Comparison of ENCODE assay signal across 9 cellular contexts in genomic region chr19:46862974-46863632, GRCh38.
DNase-seq lines count a peak whose midpoint lies in the region; ATAC-seq and TF ChIP-seq lines count a peak whose summit lies in the region.
"Had no signal": no experiment of that assay in that cellular context is flagged by ENCODE, and none has a peak within 500 bp of the region (broad histone marks: within the 10 kb centered on the region; RNA-seq: fewer than 3 reads in every experiment).

No MANE protein-coding gene starts in this region.

- peaks cover 62% of the 10 kb centered on the region for H3K4me1 ChIP-seq in DND-41 (ENCODE audit: insufficient read depth, low read length)

- peak overlapping the region; percentile 70 for H3K4me2 ChIP-seq in DND-41 (ENCODE audit: insufficient read depth, low read length)

- ATAC-seq in DND-41 (ENCODE audit: insufficient read depth, low read depth) (no peak), GM19035 (IDR thresholded peaks at IDR 0.05; ENCODE audit: unreplicated experiment) (no peak), HG03571 (IDR thresholded peaks at IDR 0.05; ENCODE audit: unreplicated experiment) (no peak), GM19395 (IDR thresholded peaks at IDR 0.05; ENCODE audit: unreplicated experiment) (no peak)

- TF ChIP-seq CTCF in DND-41 (IDR thresholded peaks at IDR 0.05; ENCODE audit: borderline replicate concordance, extremely low read depth, low read length, poor library complexity, severe bottlenecking): no peak

- H3K27ac ChIP-seq in DND-41 (ENCODE audit: low read length) (peak overlapping the region; percentile 71), epithelial cell of prostate (peak overlapping the region; percentile 3)

- no peaks in the 10 kb centered on the region for H3K27me3 ChIP-seq in DND-41 (ENCODE audit: insufficient read depth, low read length, poor library complexity)

- H3K79me2 ChIP-seq in DND-41 (ENCODE audit: insufficient read depth, low read length): peaks cover 83% of the 10 kb centered on the region

- peaks cover 14% of the 10 kb centered on the region for H3K36me3 ChIP-seq in DND-41 (ENCODE audit: insufficient read depth, low read length)

- no peak overlapping the region for H2AFZ ChIP-seq in DND-41 (ENCODE audit: low read depth, low read length)

- DNase-seq in DND-41 (no peak), MV-4-11 (lab: John Stamatoyannopoulos, UW) (peak; percentile 46), epithelial cell of prostate (ENCODE audit: low read depth, low spot score) (no peak), retina (peak; percentile 24), NCI-H146 (lab: John Stamatoyannopoulos, UW) (no peak)
- DNase-seq: foreskin melanocyte had no signal

- H3K4me3 ChIP-seq in DND-41 (ENCODE audit: low read depth in 1 of 2, low read length in 2 of 2): peak overlapping the region in 1 of 2 experiments; percentile 75; a peak in 3 of 4 replicates

- peak overlapping the region; percentile 100 for H3K9ac ChIP-seq in DND-41 (ENCODE audit: low read depth, low read length)

- peaks cover 62% of the 10 kb centered on the region for H4K20me1 ChIP-seq in DND-41 (ENCODE audit: insufficient read depth, low read length)

- no peaks in the 10 kb centered on the region for H3K9me3 ChIP-seq in DND-41 (ENCODE audit: insufficient read depth, low read length, severe bottlenecking)

Comparison
In these comparisons a context has a peak if more than half of its experiments do, and no peak if none do; other contexts are left out.
1. DNase-seq: peak in MV-4-11 (single experiment) and retina (single experiment); none in DND-41 (single experiment), epithelial cell of prostate (single experiment) and NCI-H146 (single experiment).